In the genomic region with DNA sequence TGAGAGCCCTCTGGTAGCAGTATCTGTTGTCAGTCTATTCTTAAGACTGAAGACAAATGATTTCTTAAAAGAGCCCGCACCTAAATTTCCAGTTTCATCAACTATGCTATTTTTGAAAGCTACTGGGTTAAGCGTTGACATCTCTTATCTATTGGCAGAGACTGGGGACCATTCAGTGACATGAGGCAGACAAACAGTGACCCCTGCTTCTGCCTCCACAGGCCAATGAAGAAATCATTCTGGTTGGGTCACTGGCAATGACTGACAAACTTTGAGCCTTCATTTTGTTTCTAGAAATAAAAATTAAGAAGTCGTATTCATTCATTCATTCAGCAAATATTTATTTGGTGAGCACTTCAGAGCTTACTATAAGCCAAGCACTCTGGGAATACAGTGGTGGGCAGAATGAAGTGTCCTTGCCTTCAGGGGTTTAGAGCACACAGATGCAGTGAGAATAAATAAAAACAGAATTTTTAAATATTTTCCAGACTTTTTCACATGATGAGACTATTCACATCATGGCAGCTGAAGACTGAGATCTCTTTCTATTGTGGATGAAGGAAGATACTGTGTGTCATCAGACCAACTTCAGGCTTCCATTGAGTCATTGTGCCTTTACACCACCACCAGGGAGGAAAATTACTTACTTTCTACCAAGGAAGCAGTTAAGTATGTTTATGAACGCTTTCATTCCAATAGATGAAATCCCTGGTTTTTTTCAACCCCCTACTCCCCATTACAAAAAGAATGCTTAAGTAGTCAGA, we compare ENCODE assay signal across 14 cellular contexts. TPM values are rescaled to one million over a fixed set of nuclear protein-coding genes. Genes with fewer than 3 reads are reported as not detected.
DNase-seq lines count a peak whose midpoint lies in the region; ATAC-seq and TF ChIP-seq lines count a peak whose summit lies in the region.
"Had no signal": no experiment of that assay in that cellular context is flagged by ENCODE, and none has a peak within 500 bp of the region (broad histone marks: within the 10 kb centered on the region; RNA-seq: fewer than 3 reads in every experiment).

No MANE protein-coding gene starts in this region.

- 97% methylated on average over 4 of the region's 4 CpGs for WGBS in mammary epithelial cell (ENCODE audit: low coverage, missing lambda C conversion rate)

- H3K9me3 ChIP-seq in mammary epithelial cell (replicated peaks; ENCODE audit: insufficient read depth, low read length) (no peaks in the 10 kb centered on the region), mucosa of stomach (ENCODE audit: control insufficient read depth, low read length) (no peaks in the 10 kb centered on the region), SJCRH30 (replicated peaks) (no peaks in the 10 kb centered on the region), gastrocnemius medialis (no peaks in the 10 kb centered on the region)

- H3K4me1 ChIP-seq in mammary epithelial cell (ENCODE audit: insufficient read depth, low read length) (peaks cover 6% of the 10 kb centered on the region), foreskin keratinocyte (peaks cover 3% of the 10 kb centered on the region), mucosa of stomach (ENCODE audit: control insufficient read depth, insufficient read depth, low read length) (peaks cover 35% of the 10 kb centered on the region), SJCRH30 (no peaks in the 10 kb centered on the region), gastrocnemius medialis (no peaks in the 10 kb centered on the region)

- H3K4me1 Mint-ChIP-seq in MCF 10A (ENCODE audit: insufficient read depth, unreplicated experiment), result peaks cover 41% of the 10 kb centered on the region

- H3K4me2 ChIP-seq in mammary epithelial cell (ENCODE audit: insufficient read depth, low read depth, low read length), result no peak overlapping the region

- H2AFZ ChIP-seq in mammary epithelial cell (ENCODE audit: low read depth, low read length), result no peak overlapping the region

- no peak for DNase-seq in MCF 10A (ENCODE audit: unreplicated experiment)
- DNase-seq in mammary epithelial cell, result no peak
- no peak for DNase-seq in foreskin keratinocyte
- no peak for DNase-seq in NK-92 treated with Interleukin-12 subunit alpha and Interleukin-12 subunit beta, amount 100 ng/mL, for 24 hours (lab: John Stamatoyannopoulos, UW)
- no peak for DNase-seq in SJCRH30
- DNase-seq in gastrocnemius medialis, result no peak
- DNase-seq in HuH-7.5 (ENCODE audit: low spot score), result no peak
- DNase-seq: 8988T; activated gamma-delta T cell; NCI-H187 treated with DMSO at 0.1 percent for 48 hours; stimulated activated CD4-positive, alpha-beta T cell treated with anti-CD3 and anti-CD28 coated beads, Interleukin-4, amount 100 ng/mL, for 24 hours; SW 1271 had no signal

- intact Hi-C loops in MCF 10A (cut with micrococcal nuclease), result loop anchor here (1.0 to 5.0 kb wide), 2 partner anchors 136 to 241 kb away; no protein-coding TSS in a partner anchor
- intact Hi-C loops in mammary epithelial cell (cut with micrococcal nuclease), result no loop called here
- intact Hi-C loops in gastrocnemius medialis (cut with DNase I; ENCODE audit: low total_unique reads), result no loop called here

- no peaks in the 10 kb centered on the region for H3K27me3 Mint-ChIP-seq in MCF 10A (ENCODE audit: insufficient read depth, unreplicated experiment)

- POLR2A ChIA-PET in MCF 10A (lab: Yijun Ruan, JAX), result interaction anchor here (1.2 to 2.3 kb wide), 11 partner anchors 14 to 66 kb away, joined by 3 to 12 read pairs (median 6); partner anchors contain the start of gene SORBS2

- ATAC-seq in foreskin keratinocyte, result peak; percentile 21
- no peak for ATAC-seq in gastrocnemius medialis
- ATAC-seq: left colon had no signal

- H3K27ac ChIP-seq in mammary epithelial cell (ENCODE audit: insufficient read depth, low read depth, low read length) (no peak overlapping the region), foreskin keratinocyte (no peak overlapping the region), SJCRH30 (no peak overlapping the region), gastrocnemius medialis (peak overlapping the region in 2 of 4 donors; percentile 57 to 67)

- no peak for TF ChIP-seq POLR2A in gastrocnemius medialis (IDR thresholded peaks at IDR 0.05)

- H3K4me3 Mint-ChIP-seq in MCF 10A (ENCODE audit: unreplicated experiment), result peak overlapping the region; percentile 60

- TF ChIP-seq CTCF in MCF 10A (IDR thresholded peaks at IDR 0.05; ENCODE audit: unreplicated experiment) (no peak), mammary epithelial cell (conservative IDR thresholded peaks at IDR 0.05 in 1 of 2, IDR thresholded peaks at IDR 0.05 in 1 of 2; ENCODE audit: extremely low read depth in 1 of 2, insufficient read depth in 1 of 2, low read depth in 1 of 2, low read length in 2 of 2) (no peak), foreskin keratinocyte (conservative IDR thresholded peaks at IDR 0.05) (no peak), gastrocnemius medialis (IDR thresholded peaks at IDR 0.05 in 4 of 5, conservative IDR thresholded peaks at IDR 0.05 in 1 of 5) (no peak)

- H4K20me1 ChIP-seq in mammary epithelial cell (ENCODE audit: insufficient read depth, low read length), result no peaks in the 10 kb centered on the region

- no peak overlapping the region for H3K4me3 ChIP-seq in mammary epithelial cell (replicated peaks in 1 of 3; ENCODE audit: insufficient read depth in 1 of 3, low read depth in 2 of 3, low read length in 3 of 3)
- no peak overlapping the region for H3K4me3 ChIP-seq in mucosa of stomach (ENCODE audit: low read length)
- no peak overlapping the region for H3K4me3 ChIP-seq in SJCRH30
- no peak overlapping the region for H3K4me3 ChIP-seq in gastrocnemius medialis

- dilution Hi-C loops in mammary epithelial cell (cut with HindIII; ENCODE audit: low sequenced_read_pairs), result no loop called here

- H3K27ac Mint-ChIP-seq in MCF 10A (ENCODE audit: low read depth, unreplicated experiment), result peak overlapping the region; percentile 92

- in situ Hi-C loops in mammary epithelial cell (cut with MboI; ENCODE audit: low sequenced_read_pairs in 2 of 2), result no loop called here
- in situ Hi-C loops in gastrocnemius medialis (cut with MboI; ENCODE audit: low sequenced_read_pairs in 4 of 4), result no loop called here

- CTCF ChIA-PET in MCF 10A (lab: Yijun Ruan, JAX) (interaction anchor here (0.7 to 1.5 kb wide), 4 partner anchors 22 to 262 kb away, joined by 3 to 4 read pairs (median 4); no protein-coding TSS in a partner anchor), mammary epithelial cell (lab: Charles Lee; ENCODE audit: low non-redundant PET) (no interaction called here)

- H3K9me3 Mint-ChIP-seq in MCF 10A (ENCODE audit: unreplicated experiment), result no peaks in the 10 kb centered on the region

- H3K36me3 Mint-ChIP-seq in MCF 10A (ENCODE audit: insufficient read depth, unreplicated experiment), result no peaks in the 10 kb centered on the region

- H3K9ac ChIP-seq in mammary epithelial cell (ENCODE audit: insufficient read depth, low read length), result no peak overlapping the region
- peak overlapping the region; percentile 58 for H3K9ac ChIP-seq in mucosa of stomach (ENCODE audit: low read length)

- no peaks in the 10 kb centered on the region for H3K79me2 ChIP-seq in mammary epithelial cell (ENCODE audit: insufficient read depth, low read length)

- no peaks in the 10 kb centered on the region for H3K36me3 ChIP-seq in mammary epithelial cell (ENCODE audit: insufficient read depth, low read length)
- no peaks in the 10 kb centered on the region for H3K36me3 ChIP-seq in mucosa of stomach (ENCODE audit: control insufficient read depth, insufficient read depth, low read length)
- no peaks in the 10 kb centered on the region for H3K36me3 ChIP-seq in SJCRH30
- H3K36me3 ChIP-seq in gastrocnemius medialis, result no peaks in the 10 kb centered on the region

- no TSS peak for BruUV-seq in MCF 10A (replicated peaks; lab: Mats Ljungman, UMichigan)
- no TSS peak for BruUV-seq in mammary epithelial cell (replicated peaks; lab: Mats Ljungman, UMichigan)

- H3K27me3 ChIP-seq in mammary epithelial cell (ENCODE audit: insufficient read depth, low read length) (no peaks in the 10 kb centered on the region), foreskin keratinocyte (no peaks in the 10 kb centered on the region), mucosa of stomach (ENCODE audit: control insufficient read depth, insufficient read depth, low read length) (no peaks in the 10 kb centered on the region), SJCRH30 (no peaks in the 10 kb centered on the region), gastrocnemius medialis (no peaks in the 10 kb centered on the region)

RNA-seq across cellular contexts. Expression of gene SORBS2, which starts 36.0 kb away (rescaled TPM):
- total RNA-seq in MCF 10A (2022), result 19.3 and 29.1 TPM in 2 replicates
- total RNA-seq in mammary epithelial cell, result 1 to 10 TPM; 5.6 to 8.5 TPM
- polyA plus RNA-seq in mammary epithelial cell, result 3.6 TPM
- not detected for polyA minus RNA-seq in mammary epithelial cell
- total RNA-seq in foreskin keratinocyte, result 1.2 and 1.9 TPM in 2 replicates
- 0.37 and 0.47 TPM in 2 replicates for polyA plus RNA-seq in foreskin keratinocyte
- not detected in 2 replicates for total RNA-seq in SJCRH30 (2014; rRNA removed; shearing (Covaris generic))
- 10 to 100 TPM; 15.3 to 64.5 (median 17.4) TPM for total RNA-seq in gastrocnemius medialis
